ENCODE assay signal across 29 cellular contexts in genomic region chr5:14909369-14909768, GRCh38.
"Had no signal": no experiment of that assay in that cellular context is flagged by ENCODE, and none has a peak within 500 bp of the region (broad histone marks: within the 10 kb centered on the region; RNA-seq: fewer than 3 reads in every experiment).

No MANE protein-coding gene starts in this region.

- H3K4me3 ChIP-seq: colonic mucosa, coronary artery, dorsolateral prefrontal cortex, esophagus muscularis mucosa, esophagus squamous epithelium, gastrocnemius medialis, gastroesophageal sphincter, heart left ventricle, heart right ventricle had no signal

- ATAC-seq: effector memory CD8-positive, alpha-beta T cell; esophagus mucosa; foreskin keratinocyte; gastrocnemius medialis; gastroesophageal sphincter; heart left ventricle; heart right ventricle had no signal

- DNase-seq: colonic mucosa; cortex of kidney; dermis blood vessel endothelial cell; dorsolateral prefrontal cortex; effector CD4-positive, alpha-beta T cell; effector CD8-positive, alpha-beta T cell; effector memory CD4-positive, alpha-beta T cell; effector memory CD8-positive, alpha-beta T cell; endodermal cell; erythroblast; esophagus squamous epithelium; foreskin fibroblast; foreskin keratinocyte; foreskin melanocyte; gastrocnemius medialis; glutamatergic neuron; head of caudate nucleus; heart left ventricle; heart right ventricle had no signal

- H3K9me3 ChIP-seq: colonic mucosa, esophagus muscularis mucosa, esophagus squamous epithelium, gastrocnemius medialis, gastroesophageal sphincter, heart left ventricle, heart right ventricle had no signal

- H3K4me1 ChIP-seq: colonic mucosa, esophagus muscularis mucosa, esophagus squamous epithelium, gastrocnemius medialis, gastroesophageal sphincter had no signal

- H3K27ac Mint-ChIP-seq: dendritic cell treated with granulocyte-macrophage colony-stimulating factor and Interleukin-4, amounts not matched to agents 40 ng/mL and 50 ng/mL, for 4 days; effector memory CD8-positive, alpha-beta T cell; endodermal cell had no signal

- H3K9me3 Mint-ChIP-seq: dendritic cell treated with granulocyte-macrophage colony-stimulating factor and Interleukin-4, amounts not matched to agents 40 ng/mL and 50 ng/mL, for 4 days; effector memory CD8-positive, alpha-beta T cell; endodermal cell had no signal

- H3K27ac ChIP-seq: colonic mucosa, coronary artery, dorsolateral prefrontal cortex, epithelial cell of prostate, esophagus muscularis mucosa, esophagus squamous epithelium, gastrocnemius medialis, gastroesophageal sphincter, heart left ventricle had no signal

- H3K4me1 Mint-ChIP-seq: endodermal cell had no signal

- H3K4me3 Mint-ChIP-seq: dendritic cell treated with granulocyte-macrophage colony-stimulating factor and Interleukin-4, amounts not matched to agents 40 ng/mL and 50 ng/mL, for 4 days; effector memory CD8-positive, alpha-beta T cell; endodermal cell had no signal

- FAIRE-seq: colon, endometrium, endothelial cell of umbilical vein, frontal cortex had no signal

- H3K27me3 ChIP-seq: colonic mucosa, esophagus muscularis mucosa, esophagus squamous epithelium, foreskin keratinocyte, gastrocnemius medialis, gastroesophageal sphincter, heart left ventricle, heart right ventricle had no signal

- H3K36me3 ChIP-seq: colonic mucosa, esophagus muscularis mucosa, esophagus squamous epithelium, gastrocnemius medialis, gastroesophageal sphincter, heart left ventricle, heart right ventricle had no signal
